ENCODE assay signal across 1 cellular context in genomic region chr22:31235076-31235475, GRCh38.
TF ChIP-seq lines count a peak whose summit lies in the region.

No MANE protein-coding gene starts in this region.

TF ChIP-seq in GM12878, 131 proteins besides CTCF, POLR2A, EP300 and RAD21:
- TF ChIP-seq, protein P1, sequence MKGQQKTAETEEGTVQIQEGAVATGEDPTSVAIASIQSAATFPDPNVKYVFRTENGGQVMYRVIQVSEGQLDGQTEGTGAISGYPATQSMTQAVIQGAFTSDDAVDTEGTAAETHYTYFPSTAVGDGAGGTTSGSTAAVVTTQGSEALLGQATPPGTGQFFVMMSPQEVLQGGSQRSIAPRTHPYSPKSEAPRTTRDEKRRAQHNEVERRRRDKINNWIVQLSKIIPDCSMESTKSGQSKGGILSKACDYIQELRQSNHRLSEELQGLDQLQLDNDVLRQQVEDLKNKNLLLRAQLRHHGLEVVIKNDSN (IDR thresholded peaks at IDR 0.05; ENCODE audit: borderline replicate concordance, extremely low read length, insufficient read depth, low read depth, low read length) = no peak
- TF ChIP-seq, protein P2, sequence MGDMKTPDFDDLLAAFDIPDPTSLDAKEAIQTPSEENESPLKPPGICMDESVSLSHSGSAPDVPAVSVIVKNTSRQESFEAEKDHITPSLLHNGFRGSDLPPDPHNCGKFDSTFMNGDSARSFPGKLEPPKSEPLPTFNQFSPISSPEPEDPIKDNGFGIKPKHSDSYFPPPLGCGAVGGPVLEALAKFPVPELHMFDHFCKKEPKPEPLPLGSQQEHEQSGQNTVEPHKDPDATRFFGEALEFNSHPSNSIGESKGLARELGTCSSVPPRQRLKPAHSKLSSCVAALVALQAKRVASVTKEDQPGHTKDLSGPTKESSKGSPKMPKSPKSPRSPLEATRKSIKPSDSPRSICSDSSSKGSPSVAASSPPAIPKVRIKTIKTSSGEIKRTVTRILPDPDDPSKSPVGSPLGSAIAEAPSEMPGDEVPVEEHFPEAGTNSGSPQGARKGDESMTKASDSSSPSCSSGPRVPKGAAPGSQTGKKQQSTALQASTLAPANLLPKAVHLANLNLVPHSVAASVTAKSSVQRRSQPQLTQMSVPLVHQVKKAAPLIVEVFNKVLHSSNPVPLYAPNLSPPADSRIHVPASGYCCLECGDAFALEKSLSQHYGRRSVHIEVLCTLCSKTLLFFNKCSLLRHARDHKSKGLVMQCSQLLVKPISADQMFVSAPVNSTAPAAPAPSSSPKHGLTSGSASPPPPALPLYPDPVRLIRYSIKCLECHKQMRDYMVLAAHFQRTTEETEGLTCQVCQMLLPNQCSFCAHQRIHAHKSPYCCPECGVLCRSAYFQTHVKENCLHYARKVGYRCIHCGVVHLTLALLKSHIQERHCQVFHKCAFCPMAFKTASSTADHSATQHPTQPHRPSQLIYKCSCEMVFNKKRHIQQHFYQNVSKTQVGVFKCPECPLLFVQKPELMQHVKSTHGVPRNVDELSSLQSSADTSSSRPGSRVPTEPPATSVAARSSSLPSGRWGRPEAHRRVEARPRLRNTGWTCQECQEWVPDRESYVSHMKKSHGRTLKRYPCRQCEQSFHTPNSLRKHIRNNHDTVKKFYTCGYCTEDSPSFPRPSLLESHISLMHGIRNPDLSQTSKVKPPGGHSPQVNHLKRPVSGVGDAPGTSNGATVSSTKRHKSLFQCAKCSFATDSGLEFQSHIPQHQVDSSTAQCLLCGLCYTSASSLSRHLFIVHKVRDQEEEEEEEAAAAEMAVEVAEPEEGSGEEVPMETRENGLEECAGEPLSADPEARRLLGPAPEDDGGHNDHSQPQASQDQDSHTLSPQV (IDR thresholded peaks at IDR 0.05) = no peak
